In genomic region chr10:8216893-8217292, GRCh38 we compare ENCODE assay signal across 17 cellular contexts.
A peak's percentile ranks its signal among the peaks of the same experiment; 100 is the strongest.
DNase-seq lines count a peak whose midpoint lies in the region; ATAC-seq, FAIRE-seq and TF ChIP-seq lines count a peak whose summit lies in the region.
"Had no signal": no experiment of that assay in that cellular context is flagged by ENCODE, and none has a peak within 500 bp of the region (broad histone marks: within the 10 kb centered on the region; RNA-seq: fewer than 3 reads in every experiment).

No MANE protein-coding gene starts in this region.

- CTCF ChIA-PET in activated CD8-positive, alpha-beta T cell treated with anti-CD3 and anti-CD28 coated beads, Interleukin-2, amount 10 ng/mL, durations not matched to agents 7 days and 5 days (lab: Charles Lee) = no interaction called here
- CTCF ChIA-PET in activated CD8-positive, alpha-beta T cell treated with anti-CD3 and anti-CD28 coated beads for 36 hours (lab: Charles Lee) = interaction anchor here (1.1 kb wide), 1 partner anchor 8 kb away, joined by 3 read pairs; no protein-coding TSS in a partner anchor

- no peak for FAIRE-seq in GM12892 (lab: Jason Lieb, UNC)
- FAIRE-seq: GM19239 had no signal

- H3K36me3 Mint-ChIP-seq in activated CD8-positive, alpha-beta T cell treated with anti-CD3 and anti-CD28 coated beads, Interleukin-2, amount 10 ng/mL, durations not matched to agents 7 days and 5 days (ENCODE audit: low read depth) = peaks cover 27% of the 10 kb centered on the region
- no peaks in the 10 kb centered on the region for H3K36me3 Mint-ChIP-seq in activated CD8-positive, alpha-beta T cell treated with anti-CD3 and anti-CD28 coated beads for 36 hours (ENCODE audit: low read depth)
- H3K36me3 Mint-ChIP-seq in natural killer cell = no peaks in the 10 kb centered on the region
- no peaks in the 10 kb centered on the region for H3K36me3 Mint-ChIP-seq in natural killer cell treated with Interleukin-12 subunit alpha and Interleukin-12 subunit beta and Interleukin-15 and Interleukin-18, amount 100 ng/mL, for 72 hours
- peaks cover 0 to 5% (median 0%) of the 10 kb centered on the region in 3 donors for H3K36me3 Mint-ChIP-seq in naive thymus-derived CD8-positive, alpha-beta T cell

- no peaks in the 10 kb centered on the region for H3K27me3 Mint-ChIP-seq in activated CD8-positive, alpha-beta T cell treated with anti-CD3 and anti-CD28 coated beads, Interleukin-2, amount 10 ng/mL, durations not matched to agents 7 days and 5 days (ENCODE audit: low read depth)
- H3K27me3 Mint-ChIP-seq in activated CD8-positive, alpha-beta T cell treated with anti-CD3 and anti-CD28 coated beads for 36 hours = no peaks in the 10 kb centered on the region
- peaks cover 0 to 2% of the 10 kb centered on the region in 2 donors for H3K27me3 Mint-ChIP-seq in natural killer cell (ENCODE audit: low read depth in 2 of 2)
- no peaks in the 10 kb centered on the region for H3K27me3 Mint-ChIP-seq in natural killer cell treated with Interleukin-12 subunit alpha and Interleukin-12 subunit beta and Interleukin-15 and Interleukin-18, amount 100 ng/mL, for 72 hours
- H3K27me3 Mint-ChIP-seq in naive thymus-derived CD8-positive, alpha-beta T cell = no peaks in the 10 kb centered on the region
- H3K27me3 Mint-ChIP-seq: CD4-positive, alpha-beta T cell had no signal

- POLR2A ChIA-PET in activated CD8-positive, alpha-beta T cell treated with anti-CD3 and anti-CD28 coated beads, Interleukin-2, amount 10 ng/mL, durations not matched to agents 7 days and 5 days (lab: Charles Lee) = interaction anchor here (0.6 to 1.1 kb wide), 2 partner anchors 115 to 163 kb away, joined by 3 read pairs; partner anchors contain the start of gene GATA3
- POLR2A ChIA-PET in activated CD8-positive, alpha-beta T cell treated with anti-CD3 and anti-CD28 coated beads for 36 hours (lab: Charles Lee) = no interaction called here
- POLR2A ChIA-PET in naive thymus-derived CD8-positive, alpha-beta T cell (lab: Charles Lee) = interaction anchor here (0.7 to 2.1 kb wide), 2 partner anchors 14 to 33 kb away, joined by 3 to 5 read pairs; no protein-coding TSS in a partner anchor

- no peak for TF ChIP-seq POLR2A in GM12892 (IDR thresholded peaks at IDR 0.05; ENCODE audit: low read depth, low read length)

- no peak for DNase-seq in activated CD8-positive, alpha-beta T cell treated with anti-CD3 and anti-CD28 coated beads, Interleukin-2, amount 10 ng/mL, durations not matched to agents 7 days and 5 days
- DNase-seq in activated CD8-positive, alpha-beta T cell treated with anti-CD3 and anti-CD28 coated beads for 36 hours = no peak
- no peak for DNase-seq in natural killer cell
- DNase-seq in natural killer cell treated with Interleukin-12 subunit alpha and Interleukin-12 subunit beta and Interleukin-15 and Interleukin-18, amount 100 ng/mL, for 72 hours (ENCODE audit: low spot score) = no peak
- peak; percentile 28 for DNase-seq in central memory CD4-positive, alpha-beta T cell
- peak in 3 of 10 donors; percentile 23 to 44 (median 25) for DNase-seq in naive thymus-derived CD8-positive, alpha-beta T cell
- DNase-seq in GM12892 (ENCODE audit: insufficient read length) = no peak
- DNase-seq in left cardiac atrium = no peak
- DNase-seq: AML-193; Calu3; CD4-positive, alpha-beta T cell; DMS79 treated with DMSO at 0.1 percent for 48 hours; EL; H9 had no signal

- peak overlapping the region; percentile 79 for H3K27ac Mint-ChIP-seq in activated CD8-positive, alpha-beta T cell treated with anti-CD3 and anti-CD28 coated beads, Interleukin-2, amount 10 ng/mL, durations not matched to agents 7 days and 5 days
- no peak overlapping the region for H3K27ac Mint-ChIP-seq in activated CD8-positive, alpha-beta T cell treated with anti-CD3 and anti-CD28 coated beads for 36 hours
- H3K27ac Mint-ChIP-seq in natural killer cell = peak overlapping the region in 1 of 2 donors; percentile 62
- no peak overlapping the region for H3K27ac Mint-ChIP-seq in natural killer cell treated with Interleukin-12 subunit alpha and Interleukin-12 subunit beta and Interleukin-15 and Interleukin-18, amount 100 ng/mL, for 72 hours
- peak overlapping the region in 9 of 10 donors; percentile 12 to 84 (median 54) for H3K27ac Mint-ChIP-seq in naive thymus-derived CD8-positive, alpha-beta T cell
- H3K27ac Mint-ChIP-seq: CD4-positive, alpha-beta T cell; H9 had no signal

- intact Hi-C loops in activated CD8-positive, alpha-beta T cell treated with anti-CD3 and anti-CD28 coated beads for 36 hours (cut with micrococcal nuclease) = no loop called here
- intact Hi-C loops in natural killer cell (cut with micrococcal nuclease) (no loop called here), left cardiac atrium (cut with DNase I) (no loop called here)

- peaks cover 21% of the 10 kb centered on the region for H3K9me3 Mint-ChIP-seq in activated CD8-positive, alpha-beta T cell treated with anti-CD3 and anti-CD28 coated beads, Interleukin-2, amount 10 ng/mL, durations not matched to agents 7 days and 5 days (ENCODE audit: insufficient read depth)
- peaks cover 3% of the 10 kb centered on the region for H3K9me3 Mint-ChIP-seq in activated CD8-positive, alpha-beta T cell treated with anti-CD3 and anti-CD28 coated beads for 36 hours
- H3K9me3 Mint-ChIP-seq in natural killer cell = peaks cover 0 to 4% of the 10 kb centered on the region in 2 donors
- peaks cover 2% of the 10 kb centered on the region for H3K9me3 Mint-ChIP-seq in natural killer cell treated with Interleukin-12 subunit alpha and Interleukin-12 subunit beta and Interleukin-15 and Interleukin-18, amount 100 ng/mL, for 72 hours
- peaks cover 0 to 6% (median 0%) of the 10 kb centered on the region in 9 donors for H3K9me3 Mint-ChIP-seq in naive thymus-derived CD8-positive, alpha-beta T cell
- H3K9me3 Mint-ChIP-seq: H9 had no signal

- H3K4me1 Mint-ChIP-seq in activated CD8-positive, alpha-beta T cell treated with anti-CD3 and anti-CD28 coated beads, Interleukin-2, amount 10 ng/mL, durations not matched to agents 7 days and 5 days (ENCODE audit: low read depth) = peaks cover 32% of the 10 kb centered on the region
- H3K4me1 Mint-ChIP-seq in activated CD8-positive, alpha-beta T cell treated with anti-CD3 and anti-CD28 coated beads for 36 hours (ENCODE audit: low read depth) = peaks cover 16% of the 10 kb centered on the region
- H3K4me1 Mint-ChIP-seq in natural killer cell = peaks cover 15% of the 10 kb centered on the region in 2 donors
- H3K4me1 Mint-ChIP-seq in natural killer cell treated with Interleukin-12 subunit alpha and Interleukin-12 subunit beta and Interleukin-15 and Interleukin-18, amount 100 ng/mL, for 72 hours (ENCODE audit: low read depth in 2 of 2) = peaks cover 8 to 13% of the 10 kb centered on the region in 2 donors
- peaks cover 15 to 39% (median 30%) of the 10 kb centered on the region in 4 donors for H3K4me1 Mint-ChIP-seq in naive thymus-derived CD8-positive, alpha-beta T cell
- H3K4me1 Mint-ChIP-seq: H9 had no signal

- ATAC-seq in activated CD8-positive, alpha-beta T cell treated with anti-CD3 and anti-CD28 coated beads, Interleukin-2, amount 10 ng/mL, durations not matched to agents 7 days and 5 days = peak; percentile 42
- ATAC-seq in activated CD8-positive, alpha-beta T cell treated with anti-CD3 and anti-CD28 coated beads for 36 hours = no peak
- ATAC-seq in natural killer cell = peak in 1 of 3 donors; percentile 73
- no peak for ATAC-seq in natural killer cell treated with Interleukin-12 subunit alpha and Interleukin-12 subunit beta and Interleukin-15 and Interleukin-18, amount 100 ng/mL, for 72 hours
- ATAC-seq in naive thymus-derived CD8-positive, alpha-beta T cell = peak; percentile 35 to 57
- ATAC-seq in left cardiac atrium = no peak
- ATAC-seq: A549, GM12878 had no signal

- H3K4me3 Mint-ChIP-seq in activated CD8-positive, alpha-beta T cell treated with anti-CD3 and anti-CD28 coated beads, Interleukin-2, amount 10 ng/mL, durations not matched to agents 7 days and 5 days = peak overlapping the region; percentile 19
- no peak overlapping the region for H3K4me3 Mint-ChIP-seq in activated CD8-positive, alpha-beta T cell treated with anti-CD3 and anti-CD28 coated beads for 36 hours
- peak overlapping the region; percentile 72 for H3K4me3 Mint-ChIP-seq in natural killer cell
- no peak overlapping the region for H3K4me3 Mint-ChIP-seq in natural killer cell treated with Interleukin-12 subunit alpha and Interleukin-12 subunit beta and Interleukin-15 and Interleukin-18, amount 100 ng/mL, for 72 hours
- peak overlapping the region in 7 of 10 donors; percentile 6 to 49 (median 16) for H3K4me3 Mint-ChIP-seq in naive thymus-derived CD8-positive, alpha-beta T cell
- H3K4me3 Mint-ChIP-seq: CD4-positive, alpha-beta T cell; H9 had no signal

- TF ChIP-seq CTCF in activated CD8-positive, alpha-beta T cell treated with anti-CD3 and anti-CD28 coated beads for 36 hours (IDR thresholded peaks at IDR 0.05) = no peak
- TF ChIP-seq CTCF in natural killer cell (IDR thresholded peaks at IDR 0.05) = no peak

Comparison
In these comparisons a context has a peak if more than half of its experiments do, and no peak if none do; other contexts are left out.
1. ATAC-seq: peak in activated CD8-positive, alpha-beta T cell treated with anti-CD3 and anti-CD28 coated beads, Interleukin-2, amount 10 ng/mL, durations not matched to agents 7 days and 5 days (single experiment) and naive thymus-derived CD8-positive, alpha-beta T cell (2 of 2); none in activated CD8-positive, alpha-beta T cell treated with anti-CD3 and anti-CD28 coated beads for 36 hours (single experiment), natural killer cell treated with Interleukin-12 subunit alpha and Interleukin-12 subunit beta and Interleukin-15 and Interleukin-18, amount 100 ng/mL, for 72 hours (0 of 2) and left cardiac atrium (0 of 2).
2. H3K27ac Mint-ChIP-seq: peak in activated CD8-positive, alpha-beta T cell treated with anti-CD3 and anti-CD28 coated beads, Interleukin-2, amount 10 ng/mL, durations not matched to agents 7 days and 5 days (single experiment) and naive thymus-derived CD8-positive, alpha-beta T cell (9 of 10); none in activated CD8-positive, alpha-beta T cell treated with anti-CD3 and anti-CD28 coated beads for 36 hours (single experiment) and natural killer cell treated with Interleukin-12 subunit alpha and Interleukin-12 subunit beta and Interleukin-15 and Interleukin-18, amount 100 ng/mL, for 72 hours (0 of 2).
3. H3K4me3 Mint-ChIP-seq: peak in activated CD8-positive, alpha-beta T cell treated with anti-CD3 and anti-CD28 coated beads, Interleukin-2, amount 10 ng/mL, durations not matched to agents 7 days and 5 days (single experiment), natural killer cell (single experiment) and naive thymus-derived CD8-positive, alpha-beta T cell (7 of 10); none in activated CD8-positive, alpha-beta T cell treated with anti-CD3 and anti-CD28 coated beads for 36 hours (single experiment) and natural killer cell treated with Interleukin-12 subunit alpha and Interleukin-12 subunit beta and Interleukin-15 and Interleukin-18, amount 100 ng/mL, for 72 hours (single experiment).